ENCODE assay signal across 8 cellular contexts in genomic region chr22:41565403-41566054, GRCh38. TPM values are rescaled to one million over a fixed set of nuclear protein-coding genes. Genes with fewer than 3 reads are reported as not detected.
DNase-seq lines count a peak whose midpoint lies in the region; ATAC-seq, FAIRE-seq and TF ChIP-seq lines count a peak whose summit lies in the region.

No MANE protein-coding gene starts in this region.

- TF ChIP-seq EP300 in suprapubic skin (IDR thresholded peaks at IDR 0.05), result no peak

- no peaks in the 10 kb centered on the region for H3K9me1 ChIP-seq in endothelial cell of umbilical vein (replicated peaks; ENCODE audit: control insufficient read depth, extremely low read depth, insufficient read depth, low read length)

- H4K20me1 ChIP-seq in endothelial cell of umbilical vein (replicated peaks; ENCODE audit: control insufficient read depth, extremely low read depth, insufficient read depth, low read length), result no peaks in the 10 kb centered on the region

- CTCF ChIA-PET in endothelial cell of umbilical vein (lab: Charles Lee), result interaction anchor here (0.5 to 1.4 kb wide), 9 partner anchors 10 to 184 kb away, joined by 3 to 4 read pairs (median 3); partner anchors contain the start of genes PMM1 and TEF

- H3K4me1 ChIP-seq in endothelial cell of umbilical vein (ENCODE audit: control insufficient read depth, extremely low read depth, insufficient read depth, low read length) (peaks cover 11% of the 10 kb centered on the region), suprapubic skin (no peaks in the 10 kb centered on the region)

- no peaks in the 10 kb centered on the region for H3K36me3 ChIP-seq in endothelial cell of umbilical vein (ENCODE audit: control insufficient read depth in 2 of 2, extremely low read depth in 1 of 2, insufficient read depth in 2 of 2, low read length in 2 of 2)
- H3K36me3 ChIP-seq in suprapubic skin, result no peaks in the 10 kb centered on the region

- intact Hi-C loops in endothelial cell of umbilical vein (cut with micrococcal nuclease), result no loop called here

- WGBS in suprapubic skin, result 55% methylated on average over 8 of the region's 8 CpGs

- H2AFZ ChIP-seq in endothelial cell of umbilical vein (ENCODE audit: low read depth, low read length), result no peak overlapping the region

- no peaks in the 10 kb centered on the region for H3K79me2 ChIP-seq in endothelial cell of umbilical vein (ENCODE audit: control insufficient read depth, insufficient read depth, low read length)

- TF ChIP-seq CTCF in endothelial cell of umbilical vein (IDR thresholded peaks at IDR 0.05; ENCODE audit: extremely low read depth in 1 of 2, insufficient read depth in 1 of 2, low read depth in 1 of 2, low read length in 2 of 2), result no peak
- TF ChIP-seq CTCF in omental fat pad (IDR thresholded peaks at IDR 0.05), result no peak
- no peak for TF ChIP-seq CTCF in suprapubic skin (IDR thresholded peaks at IDR 0.05)

- H3K9me3 ChIP-seq in endothelial cell of umbilical vein (replicated peaks; ENCODE audit: control insufficient read depth, insufficient read depth, low read length) (no peaks in the 10 kb centered on the region), suprapubic skin (no peaks in the 10 kb centered on the region)

- peaks cover 0 to 5% of the 10 kb centered on the region in 2 experiments for H3K27me3 ChIP-seq in endothelial cell of umbilical vein (ENCODE audit: control insufficient read depth in 2 of 2, insufficient read depth in 2 of 2, low read length in 2 of 2)
- H3K27me3 ChIP-seq in suprapubic skin, result peaks cover 6% of the 10 kb centered on the region

- BruUV-seq in endothelial cell of umbilical vein (replicated peaks; lab: Mats Ljungman, UMichigan), result no TSS peak

- H3K4me2 ChIP-seq in endothelial cell of umbilical vein (ENCODE audit: insufficient read depth, low read length), result no peak overlapping the region

- TF ChIP-seq POLR2A in endothelial cell of umbilical vein (IDR thresholded peaks at IDR 0.05; ENCODE audit: low read depth, low read length) (no peak), suprapubic skin (IDR thresholded peaks at IDR 0.05) (no peak)

- FAIRE-seq in endothelial cell of umbilical vein (lab: Jason Lieb, UNC), result peak; percentile 82

- H3K9ac ChIP-seq in endothelial cell of umbilical vein (replicated peaks; ENCODE audit: extremely low read depth, insufficient read depth, low read length), result no peak overlapping the region

- POLR2A ChIA-PET in endothelial cell of umbilical vein (lab: Charles Lee), result interaction anchor here (0.6 to 1.1 kb wide), 2 partner anchors 17 to 24 kb away, joined by 3 to 8 read pairs; partner anchors contain the start of gene PMM1

- ATAC-seq in omental fat pad (ENCODE audit: low FRiP score) (peak; percentile 27), GM18517 (IDR thresholded peaks at IDR 0.05; ENCODE audit: unreplicated experiment) (no peak)

- H3K27ac ChIP-seq in endothelial cell of umbilical vein (ENCODE audit: insufficient read depth, low read depth, low read length) (no peak overlapping the region), suprapubic skin (no peak overlapping the region)

- dilution Hi-C loops in endothelial cell of umbilical vein (cut with MboI; ENCODE audit: extremely low pct_ligation_motif_present, low sequenced_read_pairs), result no loop called here

- no peak overlapping the region for H3K4me3 ChIP-seq in endothelial cell of umbilical vein (replicated peaks in 1 of 3; ENCODE audit: insufficient read depth in 1 of 3, low read depth in 1 of 3, low read length in 3 of 3)
- no peak overlapping the region for H3K4me3 ChIP-seq in suprapubic skin

- peak; percentile 24 for DNase-seq in NCI-H748 (lab: John Stamatoyannopoulos, UW; ENCODE audit: unreplicated experiment)
- DNase-seq in NCI-H748 treated with DMSO at 0.1 percent for 48 hours (lab: John Stamatoyannopoulos, UW), result no peak
- peak; percentile 77 for DNase-seq in RKO (ENCODE audit: low spot score)
- peak; percentile 70 for DNase-seq in endothelial cell of umbilical vein (ENCODE audit: low read depth, low spot score)
- no peak for DNase-seq in omental fat pad (ENCODE audit: low spot score)
- DNase-seq in NCI-H2029 treated with DMSO at 0.1 percent for 48 hours (lab: John Stamatoyannopoulos, UW), result no peak
- DNase-seq in suprapubic skin (ENCODE audit: low spot score in 2 of 2), result no peak

TF ChIP-seq in endothelial cell of umbilical vein, 7 proteins besides CTCF, POLR2A, EP300 and RAD21:
- no peak for TF ChIP-seq MAX (IDR thresholded peaks at IDR 0.05; ENCODE audit: insufficient read depth, insufficient read length)
- TF ChIP-seq MYC (IDR thresholded peaks at IDR 0.05; ENCODE audit: low read depth, low read length), result no peak
- peak; percentile 45 for TF ChIP-seq GATA2 (IDR thresholded peaks at IDR 0.05; ENCODE audit: insufficient read depth, insufficient read length, low read depth, low read length)
- peak; percentile 75 for TF ChIP-seq FOS (IDR thresholded peaks at IDR 0.05; ENCODE audit: borderline replicate concordance, insufficient read depth, low read length)
- no peak for TF ChIP-seq EZH2 (IDR thresholded peaks at IDR 0.05; ENCODE audit: borderline replicate concordance, low read depth, low read length, severe bottlenecking)
- TF ChIP-seq JUN (IDR thresholded peaks at IDR 0.05; ENCODE audit: borderline replicate concordance, insufficient read depth, insufficient read length, low read depth), result peak; percentile 45
- no peak for TF ChIP-seq POLR2AphosphoS5 (IDR thresholded peaks at IDR 0.05; ENCODE audit: insufficient read depth, low read depth, low read length)

RNA-seq across cellular contexts. Expression of gene CSDC2, which starts 4.7 kb away (rescaled TPM):
- not detected in 2 replicates for total RNA-seq in endothelial cell of umbilical vein
- not detected in 2 replicates for polyA plus RNA-seq in endothelial cell of umbilical vein
- polyA plus RNA-seq in endothelial cell of umbilical vein (2011; cell fraction: cytosol; rRNA removed), result not detected in 2 replicates
- 0.04 TPM in 1 of 2 replicates, not detected in the other for polyA plus RNA-seq in endothelial cell of umbilical vein (2011; cell fraction: nucleus; rRNA removed)
- 0.15 TPM in 1 of 2 replicates, not detected in the other for polyA plus RNA-seq in endothelial cell of umbilical vein (2012)
- polyA minus RNA-seq in endothelial cell of umbilical vein, result not detected in 2 replicates
- 0.61 TPM for polyA minus RNA-seq in endothelial cell of umbilical vein (2011; cell fraction: cytosol; rRNA and poly(A)+ RNA removed)
- polyA minus RNA-seq in endothelial cell of umbilical vein (2011; cell fraction: nucleus; rRNA and poly(A)+ RNA removed), result not detected in 2 replicates
- 1 to 10 TPM in 3 of 4 donors, under 1 TPM in 1; 0.32 to 7.8 (median 4.9) TPM for total RNA-seq in omental fat pad
- 1 to 10 TPM in 2 of 4 donors, under 1 TPM in 2; 0.40 to 2.6 (median 0.82) TPM for total RNA-seq in suprapubic skin

RNA-seq across cellular contexts. Expression of gene POLR3H, which starts 21.3 kb away (rescaled TPM):
- total RNA-seq in endothelial cell of umbilical vein, result 39.4 and 42.3 TPM in 2 replicates
- 31.2 and 33.5 TPM in 2 replicates for polyA plus RNA-seq in endothelial cell of umbilical vein
- polyA plus RNA-seq in endothelial cell of umbilical vein (2011; cell fraction: cytosol; rRNA removed), result 34.1 and 38.6 TPM in 2 replicates
- polyA plus RNA-seq in endothelial cell of umbilical vein (2011; cell fraction: nucleus; rRNA removed), result 21.3 and 21.6 TPM in 2 replicates
- polyA plus RNA-seq in endothelial cell of umbilical vein (2012), result 31.3 and 49.1 TPM in 2 replicates
- polyA minus RNA-seq in endothelial cell of umbilical vein, result 27.3 and 37.1 TPM in 2 replicates
- 12.7 TPM for polyA minus RNA-seq in endothelial cell of umbilical vein (2011; cell fraction: cytosol; rRNA and poly(A)+ RNA removed)
- 13.7 and 17.2 TPM in 2 replicates for polyA minus RNA-seq in endothelial cell of umbilical vein (2011; cell fraction: nucleus; rRNA and poly(A)+ RNA removed)
- 10 to 100 TPM; 17.0 to 37.7 (median 22.3) TPM for total RNA-seq in omental fat pad
- 10 to 100 TPM; 18.5 to 32.7 (median 23.5) TPM for total RNA-seq in suprapubic skin

RNA-seq across cellular contexts. Expression of gene PMM1, which starts 24.1 kb away (rescaled TPM):
- total RNA-seq in endothelial cell of umbilical vein (12.8 and 14.6 TPM in 2 replicates), omental fat pad (100 to 1,000 TPM in 1 of 4 donors, 10 to 100 TPM in 3; 39.3 to 168 (median 73.1) TPM), suprapubic skin (10 to 100 TPM; 35.7 to 48.5 (median 40.8) TPM)
- 28.0 and 31.7 TPM in 2 replicates for polyA plus RNA-seq in endothelial cell of umbilical vein
- polyA plus RNA-seq in endothelial cell of umbilical vein (2011; cell fraction: cytosol; rRNA removed), result 23.5 and 25.7 TPM in 2 replicates
- 65.4 and 67.1 TPM in 2 replicates for polyA plus RNA-seq in endothelial cell of umbilical vein (2011; cell fraction: nucleus; rRNA removed)
- 11.1 and 12.6 TPM in 2 replicates for polyA plus RNA-seq in endothelial cell of umbilical vein (2012)
- 9.9 and 10.4 TPM in 2 replicates for polyA minus RNA-seq in endothelial cell of umbilical vein
- polyA minus RNA-seq in endothelial cell of umbilical vein (2011; cell fraction: cytosol; rRNA and poly(A)+ RNA removed), result 9.4 TPM
- 9.0 and 11.9 TPM in 2 replicates for polyA minus RNA-seq in endothelial cell of umbilical vein (2011; cell fraction: nucleus; rRNA and poly(A)+ RNA removed)

RNA-seq across cellular contexts. Expression of gene DESI1, which starts 55.3 kb away (rescaled TPM):
- total RNA-seq in endothelial cell of umbilical vein (49.4 and 59.1 TPM in 2 replicates), omental fat pad (10 to 100 TPM; 16.0 to 22.1 (median 19.5) TPM), suprapubic skin (10 to 100 TPM; 25.6 to 32.9 (median 27.9) TPM)
- polyA plus RNA-seq in endothelial cell of umbilical vein, result 36.8 and 42.1 TPM in 2 replicates
- polyA plus RNA-seq in endothelial cell of umbilical vein (2011; cell fraction: cytosol; rRNA removed), result 33.1 and 35.0 TPM in 2 replicates
- 63.9 and 66.4 TPM in 2 replicates for polyA plus RNA-seq in endothelial cell of umbilical vein (2011; cell fraction: nucleus; rRNA removed)
- 32.4 and 44.8 TPM in 2 replicates for polyA plus RNA-seq in endothelial cell of umbilical vein (2012)
- 54.2 and 68.1 TPM in 2 replicates for polyA minus RNA-seq in endothelial cell of umbilical vein
- polyA minus RNA-seq in endothelial cell of umbilical vein (2011; cell fraction: cytosol; rRNA and poly(A)+ RNA removed), result 25.3 TPM
- polyA minus RNA-seq in endothelial cell of umbilical vein (2011; cell fraction: nucleus; rRNA and poly(A)+ RNA removed), result 31.1 and 48.3 TPM in 2 replicates

RNA-seq across cellular contexts. Expression of gene XRCC6, which starts 55.6 kb away (rescaled TPM):
- total RNA-seq in endothelial cell of umbilical vein (309 and 313 TPM in 2 replicates), omental fat pad (100 to 1,000 TPM; 168 to 191 (median 181) TPM), suprapubic skin (100 to 1,000 TPM; 131 to 194 (median 182) TPM)
- polyA plus RNA-seq in endothelial cell of umbilical vein, result 79.5 and 117 TPM in 2 replicates
- 180 and 203 TPM in 2 replicates for polyA plus RNA-seq in endothelial cell of umbilical vein (2011; cell fraction: cytosol; rRNA removed)
- 117 and 134 TPM in 2 replicates for polyA plus RNA-seq in endothelial cell of umbilical vein (2011; cell fraction: nucleus; rRNA removed)
- 316 and 435 TPM in 2 replicates for polyA plus RNA-seq in endothelial cell of umbilical vein (2012)
- polyA minus RNA-seq in endothelial cell of umbilical vein, result 120 and 127 TPM in 2 replicates
- 87.5 TPM for polyA minus RNA-seq in endothelial cell of umbilical vein (2011; cell fraction: cytosol; rRNA and poly(A)+ RNA removed)
- polyA minus RNA-seq in endothelial cell of umbilical vein (2011; cell fraction: nucleus; rRNA and poly(A)+ RNA removed), result 27.3 and 40.7 TPM in 2 replicates

Comparison
In these comparisons a context has a peak if more than half of its experiments do, and no peak if none do; other contexts are left out.
1. DNase-seq: peak in NCI-H748 (single experiment), RKO (single experiment) and endothelial cell of umbilical vein (single experiment); none in NCI-H748 treated with DMSO at 0.1 percent for 48 hours (single experiment), omental fat pad (single experiment), NCI-H2029 treated with DMSO at 0.1 percent for 48 hours (single experiment) and suprapubic skin (0 of 2).